Comparison of ENCODE assay signal across 1 cellular context in the genomic region with DNA sequence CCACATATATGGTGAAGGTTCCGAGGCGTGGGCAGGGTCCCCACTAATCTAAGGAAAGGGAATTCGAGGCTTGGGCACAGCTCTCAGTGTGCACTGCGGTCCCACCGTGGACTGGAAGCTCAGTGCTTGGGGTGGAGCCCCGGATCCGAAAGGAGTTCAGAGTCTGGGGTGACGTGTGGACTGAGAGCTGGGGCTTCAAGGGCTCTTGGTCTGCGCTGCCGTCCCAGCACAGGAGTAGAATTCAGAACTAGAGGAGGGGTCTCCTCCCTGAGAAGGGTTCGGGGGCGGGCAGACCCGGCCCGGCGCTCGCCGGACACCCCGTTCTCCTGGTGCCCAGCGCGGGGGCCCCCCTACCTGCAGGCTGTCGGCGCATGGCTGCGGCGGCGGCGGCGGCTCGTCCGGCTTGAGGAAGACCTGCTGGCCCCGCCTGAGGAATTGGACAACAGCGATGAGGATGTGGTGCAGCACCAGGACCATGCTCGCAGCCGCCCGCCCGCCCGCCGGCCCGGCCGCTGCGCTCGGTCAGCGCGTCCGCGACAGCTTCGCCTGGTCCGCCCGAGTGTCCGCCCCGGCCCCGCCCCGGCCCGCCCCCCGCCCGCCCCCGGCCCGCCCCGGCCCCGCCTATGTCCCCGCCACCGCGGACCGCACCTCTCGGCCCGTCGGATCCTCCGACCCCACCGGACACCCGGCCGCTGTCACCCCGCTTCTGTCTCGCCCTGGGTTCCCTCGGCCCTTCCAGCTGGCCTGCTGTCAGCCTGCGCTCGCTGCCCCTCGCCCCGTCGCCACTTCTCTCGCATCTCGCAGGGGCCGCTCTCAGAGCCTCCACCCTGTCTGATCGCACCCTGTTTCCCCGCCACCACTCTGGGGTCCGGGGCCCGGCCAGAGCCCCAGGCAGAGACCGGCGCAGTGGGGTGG.
TF ChIP-seq lines count a peak whose summit lies in the region.

No MANE protein-coding gene starts in this region.

TF ChIP-seq in SK-N-SH, 30 proteins besides CTCF, POLR2A, EP300 and RAD21 (continued from another document):
- TF ChIP-seq, protein P1, sequence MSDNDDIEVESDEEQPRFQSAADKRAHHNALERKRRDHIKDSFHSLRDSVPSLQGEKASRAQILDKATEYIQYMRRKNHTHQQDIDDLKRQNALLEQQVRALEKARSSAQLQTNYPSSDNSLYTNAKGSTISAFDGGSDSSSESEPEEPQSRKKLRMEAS (IDR thresholded peaks at IDR 0.05; ENCODE audit: low read depth): no peak
- TF ChIP-seq ZBTB33 (IDR thresholded peaks at IDR 0.05; ENCODE audit: borderline replicate concordance, low read depth) (no peak), TAF1 (IDR thresholded peaks at IDR 0.05; ENCODE audit: borderline replicate concordance, low read depth, low read length) (no peak), RCOR1 (IDR thresholded peaks at IDR 0.05; ENCODE audit: low read length) (no peak), CHD2 (IDR thresholded peaks at IDR 0.05; ENCODE audit: low read length, partially characterized antibody) (no peak), FOXM1 (IDR thresholded peaks at IDR 0.05; ENCODE audit: low read depth) (no peak), POLR2AphosphoS5 (IDR thresholded peaks at IDR 0.05; ENCODE audit: low read depth, low read length) (no peak)
- TF ChIP-seq, protein P2, sequence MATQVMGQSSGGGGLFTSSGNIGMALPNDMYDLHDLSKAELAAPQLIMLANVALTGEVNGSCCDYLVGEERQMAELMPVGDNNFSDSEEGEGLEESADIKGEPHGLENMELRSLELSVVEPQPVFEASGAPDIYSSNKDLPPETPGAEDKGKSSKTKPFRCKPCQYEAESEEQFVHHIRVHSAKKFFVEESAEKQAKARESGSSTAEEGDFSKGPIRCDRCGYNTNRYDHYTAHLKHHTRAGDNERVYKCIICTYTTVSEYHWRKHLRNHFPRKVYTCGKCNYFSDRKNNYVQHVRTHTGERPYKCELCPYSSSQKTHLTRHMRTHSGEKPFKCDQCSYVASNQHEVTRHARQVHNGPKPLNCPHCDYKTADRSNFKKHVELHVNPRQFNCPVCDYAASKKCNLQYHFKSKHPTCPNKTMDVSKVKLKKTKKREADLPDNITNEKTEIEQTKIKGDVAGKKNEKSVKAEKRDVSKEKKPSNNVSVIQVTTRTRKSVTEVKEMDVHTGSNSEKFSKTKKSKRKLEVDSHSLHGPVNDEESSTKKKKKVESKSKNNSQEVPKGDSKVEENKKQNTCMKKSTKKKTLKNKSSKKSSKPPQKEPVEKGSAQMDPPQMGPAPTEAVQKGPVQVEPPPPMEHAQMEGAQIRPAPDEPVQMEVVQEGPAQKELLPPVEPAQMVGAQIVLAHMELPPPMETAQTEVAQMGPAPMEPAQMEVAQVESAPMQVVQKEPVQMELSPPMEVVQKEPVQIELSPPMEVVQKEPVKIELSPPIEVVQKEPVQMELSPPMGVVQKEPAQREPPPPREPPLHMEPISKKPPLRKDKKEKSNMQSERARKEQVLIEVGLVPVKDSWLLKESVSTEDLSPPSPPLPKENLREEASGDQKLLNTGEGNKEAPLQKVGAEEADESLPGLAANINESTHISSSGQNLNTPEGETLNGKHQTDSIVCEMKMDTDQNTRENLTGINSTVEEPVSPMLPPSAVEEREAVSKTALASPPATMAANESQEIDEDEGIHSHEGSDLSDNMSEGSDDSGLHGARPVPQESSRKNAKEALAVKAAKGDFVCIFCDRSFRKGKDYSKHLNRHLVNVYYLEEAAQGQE (IDR thresholded peaks at IDR 0.05; ENCODE audit: low read depth, low read length): no peak
